Comparison of ENCODE assay signal across 8 cellular contexts in the genomic region with DNA sequence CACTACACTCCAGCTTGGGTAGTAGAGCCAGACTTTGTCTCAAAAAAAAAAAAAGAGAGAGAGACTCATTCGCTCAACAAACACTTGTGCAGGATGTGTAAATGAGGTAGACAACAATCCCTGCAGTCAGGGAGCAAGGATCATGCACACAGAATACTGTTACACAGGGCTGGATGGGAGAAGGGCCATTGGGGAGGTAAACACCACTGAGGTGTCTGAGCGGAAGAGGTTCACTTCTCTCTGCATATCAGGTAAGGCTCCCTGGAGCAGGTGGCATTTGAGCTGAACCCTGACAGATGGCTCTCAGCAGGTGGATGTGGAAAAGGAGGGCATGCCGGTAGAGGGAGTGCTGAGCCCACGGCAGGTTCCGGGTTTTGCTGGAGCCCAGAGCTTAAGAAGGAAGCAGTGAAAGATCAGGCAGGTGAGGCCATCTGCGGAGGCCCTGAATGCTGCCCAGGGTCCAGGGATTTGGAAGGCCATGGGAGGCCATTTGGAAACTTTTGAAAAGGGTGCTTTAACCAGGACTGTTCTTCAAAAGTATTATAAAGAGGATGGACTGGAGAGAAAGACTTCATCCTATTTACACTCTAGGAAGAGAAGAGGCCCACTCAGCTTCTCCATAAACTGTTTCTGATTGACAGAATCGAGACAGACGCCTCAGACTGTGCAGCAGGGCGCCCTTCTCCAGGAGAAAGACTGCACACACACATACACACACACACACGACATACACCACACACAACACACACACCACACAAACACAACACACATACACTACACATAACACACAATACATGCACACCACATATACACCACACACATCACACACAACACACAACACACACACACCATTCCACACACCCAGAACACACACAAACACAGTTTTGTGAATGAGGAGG.
DNase-seq lines count a peak whose midpoint lies in the region; ATAC-seq and TF ChIP-seq lines count a peak whose summit lies in the region.

No MANE protein-coding gene starts in this region.

- H3K4me3 Mint-ChIP-seq in Caco-2 (ENCODE audit: unreplicated experiment) = peak overlapping the region; percentile 5
- no peak overlapping the region for H3K4me3 Mint-ChIP-seq in activated B cell treated with CpG ODN at 0.5 μM for 24 hours
- no peak overlapping the region for H3K4me3 Mint-ChIP-seq in stimulated activated memory B cell treated with anti-CD40 and anti-IgM and Interleukin-4, amounts not matched to agents 10 μg/mL and 1 μg/mL and 100 μg/mL, for 72 hours

- H3K27ac Mint-ChIP-seq in Caco-2 (ENCODE audit: unreplicated experiment) (peak overlapping the region; percentile 60), activated B cell treated with CpG ODN at 0.5 μM for 24 hours (peak overlapping the region; percentile 47)
- H3K27ac Mint-ChIP-seq in stimulated activated memory B cell treated with anti-CD40 and anti-IgM and Interleukin-4, amounts not matched to agents 10 μg/mL and 1 μg/mL and 100 μg/mL, for 72 hours = peak overlapping the region; percentile 27

- TF ChIP-seq CTCF in Caco-2 (IDR thresholded peaks at IDR 0.05; ENCODE audit: insufficient read depth in 1 of 2, low read depth in 1 of 2, low read length in 1 of 2, severe bottlenecking in 1 of 2, unreplicated experiment in 1 of 2) (peak; percentile 45 to 79), activated B cell treated with CpG ODN at 0.5 μM for 24 hours (IDR thresholded peaks at IDR 0.05) (no peak), left ventricle myocardium inferior (IDR thresholded peaks at IDR 0.05; ENCODE audit: borderline replicate concordance) (peak; percentile 44)

- no peaks in the 10 kb centered on the region for H3K36me3 ChIP-seq in Caco-2 (ENCODE audit: control insufficient read depth, insufficient read depth, low read length)
- no peaks in the 10 kb centered on the region for H3K36me3 ChIP-seq in left ventricle myocardium inferior

- H3K9me3 ChIP-seq in Caco-2 = no peaks in the 10 kb centered on the region
- no peaks in the 10 kb centered on the region for H3K9me3 ChIP-seq in left ventricle myocardium inferior (replicated peaks)

- H3K4me1 ChIP-seq in Caco-2 (peaks cover 79% of the 10 kb centered on the region), left ventricle myocardium inferior (peaks cover 11% of the 10 kb centered on the region)

- POLR2A ChIA-PET in Caco-2 (lab: Charles Lee) = interaction anchor here (1.3 to 2.1 kb wide), 2 partner anchors 11 to 15 kb away, joined by 8 to 12 read pairs; no protein-coding TSS in a partner anchor
- POLR2A ChIA-PET in activated B cell treated with CpG ODN at 0.5 μM for 24 hours (lab: Charles Lee) = no interaction called here

- H3K27me3 ChIP-seq in Caco-2 (replicated peaks; ENCODE audit: control insufficient read depth, insufficient read depth, low read length) = no peaks in the 10 kb centered on the region
- H3K27me3 ChIP-seq in left ventricle myocardium inferior (ENCODE audit: low read depth) = peaks cover 17% of the 10 kb centered on the region

- peak; percentile 31 for ATAC-seq in activated B cell treated with CpG ODN at 0.5 μM for 24 hours (ENCODE audit: low read depth)
- ATAC-seq in stimulated activated memory B cell treated with anti-CD40 and anti-IgM and Interleukin-4, amounts not matched to agents 10 μg/mL and 1 μg/mL and 100 μg/mL, for 72 hours = no peak
- ATAC-seq in GM21723 (IDR thresholded peaks at IDR 0.05; ENCODE audit: unreplicated experiment) = no peak

- H3K4me1 Mint-ChIP-seq in Caco-2 (ENCODE audit: low read depth, unreplicated experiment) (peaks cover 72% of the 10 kb centered on the region), activated B cell treated with CpG ODN at 0.5 μM for 24 hours (peaks cover 4% of the 10 kb centered on the region)
- H3K4me1 Mint-ChIP-seq in stimulated activated memory B cell treated with anti-CD40 and anti-IgM and Interleukin-4, amounts not matched to agents 10 μg/mL and 1 μg/mL and 100 μg/mL, for 72 hours = peaks cover 12% of the 10 kb centered on the region

- DNase-seq in Caco-2 (peak; percentile 76 to 81), H4 (ENCODE audit: low spot score) (peak; percentile 12), NCI-H2171 treated with DMSO at 0.1 percent for 48 hours (lab: John Stamatoyannopoulos, UW) (peak; percentile 88), activated B cell treated with CpG ODN at 0.5 μM for 24 hours (no peak), left ventricle myocardium inferior (no peak), NCI-H1436 treated with DMSO at 0.1 percent for 48 hours (lab: John Stamatoyannopoulos, UW) (no peak)

- H3K9me3 Mint-ChIP-seq in Caco-2 (ENCODE audit: unreplicated experiment) (peaks cover 9% of the 10 kb centered on the region), activated B cell treated with CpG ODN at 0.5 μM for 24 hours (no peaks in the 10 kb centered on the region)
- peaks cover 2% of the 10 kb centered on the region for H3K9me3 Mint-ChIP-seq in stimulated activated memory B cell treated with anti-CD40 and anti-IgM and Interleukin-4, amounts not matched to agents 10 μg/mL and 1 μg/mL and 100 μg/mL, for 72 hours

- CTCF ChIA-PET in Caco-2 (lab: Charles Lee) = interaction anchor here (0.6 to 2.8 kb wide), 13 partner anchors 8 to 453 kb away, joined by 3 to 30 read pairs (median 6); no protein-coding TSS in a partner anchor
- CTCF ChIA-PET in activated B cell treated with CpG ODN at 0.5 μM for 24 hours (lab: Charles Lee) = interaction anchor here (0.9 to 1.2 kb wide), 3 partner anchors 13 to 390 kb away, joined by 3 to 8 read pairs (median 3); no protein-coding TSS in a partner anchor

- peaks cover 25% of the 10 kb centered on the region for H3K36me3 Mint-ChIP-seq in Caco-2 (ENCODE audit: insufficient read depth, unreplicated experiment)
- H3K36me3 Mint-ChIP-seq in activated B cell treated with CpG ODN at 0.5 μM for 24 hours (ENCODE audit: low read depth) = no peaks in the 10 kb centered on the region
- H3K36me3 Mint-ChIP-seq in stimulated activated memory B cell treated with anti-CD40 and anti-IgM and Interleukin-4, amounts not matched to agents 10 μg/mL and 1 μg/mL and 100 μg/mL, for 72 hours = no peaks in the 10 kb centered on the region

- H3K27me3 Mint-ChIP-seq in Caco-2 (ENCODE audit: insufficient read depth, unreplicated experiment) = no peaks in the 10 kb centered on the region
- peaks cover 7% of the 10 kb centered on the region for H3K27me3 Mint-ChIP-seq in activated B cell treated with CpG ODN at 0.5 μM for 24 hours
- H3K27me3 Mint-ChIP-seq in stimulated activated memory B cell treated with anti-CD40 and anti-IgM and Interleukin-4, amounts not matched to agents 10 μg/mL and 1 μg/mL and 100 μg/mL, for 72 hours = peaks cover 11% of the 10 kb centered on the region

- intact Hi-C loops in Caco-2 (cut with micrococcal nuclease; ENCODE audit: unreplicated experiment) (no loop called here), activated B cell treated with CpG ODN at 0.5 μM for 24 hours (cut with micrococcal nuclease) (no loop called here), left ventricle myocardium inferior (cut with micrococcal nuclease) (no loop called here)

- no peak overlapping the region for H3K4me3 ChIP-seq in Caco-2 (ENCODE audit: low read depth, low read length)
- no peak overlapping the region for H3K4me3 ChIP-seq in left ventricle myocardium inferior

- no TSS peak for BruUV-seq in Caco-2 (replicated peaks; lab: Mats Ljungman, UMichigan)

- H3K27ac ChIP-seq in left ventricle myocardium inferior (replicated peaks) = no peak overlapping the region

Comparison
In these comparisons a context has a peak if more than half of its experiments do, and no peak if none do; other contexts are left out.
1. DNase-seq: peak in Caco-2 (2 of 2), H4 (single experiment) and NCI-H2171 treated with DMSO at 0.1 percent for 48 hours (single experiment); none in activated B cell treated with CpG ODN at 0.5 μM for 24 hours (single experiment), left ventricle myocardium inferior (single experiment) and NCI-H1436 treated with DMSO at 0.1 percent for 48 hours (single experiment).
2. Peak in every context shown above with its lines, with median percentiles within 50 percentile points of each other: H3K27ac Mint-ChIP-seq.